In genomic region chr2:87835389-87836107, GRCh38 we compare ENCODE assay signal across 8 cellular contexts. TPM values are rescaled to one million over a fixed set of nuclear protein-coding genes. Genes with fewer than 3 reads are reported as not detected.
DNase-seq lines count a peak whose midpoint lies in the region; ATAC-seq and TF ChIP-seq lines count a peak whose summit lies in the region.
"Not testable (repeated sequence)": the region's sequence is repeated elsewhere in the genome, so short reads cannot be mapped to it uniquely, and the experiment has no call there.
"Had no signal": no experiment of that assay in that cellular context is flagged by ENCODE, and none has a peak within 500 bp of the region (broad histone marks: within the 10 kb centered on the region; RNA-seq: fewer than 3 reads in every experiment).

No MANE protein-coding gene starts in this region.

- no CpG with 5 or more reads among the region's 3 CpGs for WGBS in body of pancreas, 2 donors

- peaks cover 12% of the 10 kb centered on the region for H3K4me1 Mint-ChIP-seq in activated B cell treated with CpG ODN at 0.5 μM for 24 hours
- H3K4me1 Mint-ChIP-seq in naive thymus-derived CD4-positive, alpha-beta T cell; stimulated activated memory B cell treated with anti-CD40 and anti-IgM and Interleukin-4, amounts not matched to agents 10 μg/mL and 1 μg/mL and 100 μg/mL, for 72 hours: not testable (repeated sequence)

- POLR2A ChIA-PET in activated B cell treated with CpG ODN at 0.5 μM for 24 hours (lab: Charles Lee); naive thymus-derived CD4-positive, alpha-beta T cell (lab: Charles Lee): not testable (repeated sequence)

- intact Hi-C loops in activated B cell treated with CpG ODN at 0.5 μM for 24 hours (cut with micrococcal nuclease); body of pancreas (cut with DNase I); left colon (cut with DNase I, micrococcal nuclease); naive thymus-derived CD4-positive, alpha-beta T cell (cut with micrococcal nuclease): not testable (repeated sequence)

- not testable (repeated sequence) for TF ChIP-seq CTCF in activated B cell treated with CpG ODN at 0.5 μM for 24 hours (IDR thresholded peaks at IDR 0.05); body of pancreas (IDR thresholded peaks at IDR 0.05)

- H3K36me3 ChIP-seq in Karpas-422 (ENCODE audit: insufficient read depth, low read length); body of pancreas (replicated peaks in 1 of 2; ENCODE audit: insufficient read depth in 1 of 2, low read depth in 2 of 2); naive thymus-derived CD4-positive, alpha-beta T cell (ENCODE audit: control insufficient read depth in 2 of 3, insufficient read depth in 3 of 3, low read length in 3 of 3): not testable (repeated sequence)

- DNase-seq in Karpas-422; activated B cell treated with CpG ODN at 0.5 μM for 24 hours; body of pancreas; left colon; naive thymus-derived CD4-positive, alpha-beta T cell: not testable (repeated sequence)

- ATAC-seq in GM18868 (IDR thresholded peaks at IDR 0.05; ENCODE audit: unreplicated experiment) (peak; percentile 61), activated B cell treated with CpG ODN at 0.5 μM for 24 hours (ENCODE audit: low read depth) (peak; percentile 72), body of pancreas (peak; percentile 76), left colon (peak; percentile 71)
- ATAC-seq in naive thymus-derived CD4-positive, alpha-beta T cell: peak; percentile 22
- ATAC-seq in stimulated activated memory B cell treated with anti-CD40 and anti-IgM and Interleukin-4, amounts not matched to agents 10 μg/mL and 1 μg/mL and 100 μg/mL, for 72 hours: peak; percentile 57

- H3K9me3 ChIP-seq in Karpas-422 (ENCODE audit: low read length); body of pancreas; naive thymus-derived CD4-positive, alpha-beta T cell (ENCODE audit: control insufficient read depth in 2 of 3, low read length in 3 of 3): not testable (repeated sequence)

- H3K4me3 ChIP-seq in Karpas-422 (ENCODE audit: low read length): peak overlapping the region; percentile 36
- H3K4me3 ChIP-seq in body of pancreas; naive thymus-derived CD4-positive, alpha-beta T cell (ENCODE audit: low read length): not testable (repeated sequence)

- peaks cover 12% of the 10 kb centered on the region for H3K4me1 ChIP-seq in Karpas-422 (ENCODE audit: low read length)
- H3K4me1 ChIP-seq in body of pancreas; naive thymus-derived CD4-positive, alpha-beta T cell (ENCODE audit: control insufficient read depth in 2 of 2, insufficient read depth in 2 of 2, low read length in 2 of 2): not testable (repeated sequence)

- not testable (repeated sequence) for H3K27me3 Mint-ChIP-seq in activated B cell treated with CpG ODN at 0.5 μM for 24 hours; naive thymus-derived CD4-positive, alpha-beta T cell; stimulated activated memory B cell treated with anti-CD40 and anti-IgM and Interleukin-4, amounts not matched to agents 10 μg/mL and 1 μg/mL and 100 μg/mL, for 72 hours

- not testable (repeated sequence) for H3K9me3 Mint-ChIP-seq in activated B cell treated with CpG ODN at 0.5 μM for 24 hours; naive thymus-derived CD4-positive, alpha-beta T cell; stimulated activated memory B cell treated with anti-CD40 and anti-IgM and Interleukin-4, amounts not matched to agents 10 μg/mL and 1 μg/mL and 100 μg/mL, for 72 hours

- H2AFZ ChIP-seq in Karpas-422 (ENCODE audit: low read length): not testable (repeated sequence)

- peak overlapping the region; percentile 42 for H3K4me2 ChIP-seq in Karpas-422 (ENCODE audit: low read depth, low read length, poor library complexity, severe bottlenecking)

- H3K9me2 ChIP-seq in Karpas-422 (replicated peaks; ENCODE audit: insufficient read depth, low read length): not testable (repeated sequence)

- H3K27ac Mint-ChIP-seq in activated B cell treated with CpG ODN at 0.5 μM for 24 hours: peak overlapping the region; percentile 57
- not testable (repeated sequence) for H3K27ac Mint-ChIP-seq in naive thymus-derived CD4-positive, alpha-beta T cell
- H3K27ac Mint-ChIP-seq in stimulated activated memory B cell treated with anti-CD40 and anti-IgM and Interleukin-4, amounts not matched to agents 10 μg/mL and 1 μg/mL and 100 μg/mL, for 72 hours: peak overlapping the region; percentile 88

- H4K20me1 ChIP-seq in Karpas-422 (ENCODE audit: insufficient read depth, low read depth, low read length): not testable (repeated sequence)

- not testable (repeated sequence) for H3K79me2 ChIP-seq in Karpas-422 (ENCODE audit: low read length)

- peak overlapping the region; percentile 93 for H3K27ac ChIP-seq in Karpas-422 (ENCODE audit: low read length)
- peak overlapping the region in 3 of 4 donors; percentile 40 to 44 (median 41) for H3K27ac ChIP-seq in body of pancreas
- not testable (repeated sequence) for H3K27ac ChIP-seq in naive thymus-derived CD4-positive, alpha-beta T cell (ENCODE audit: low read depth, low read length)

- not testable (repeated sequence) for H3K36me3 Mint-ChIP-seq in activated B cell treated with CpG ODN at 0.5 μM for 24 hours (ENCODE audit: low read depth); naive thymus-derived CD4-positive, alpha-beta T cell; stimulated activated memory B cell treated with anti-CD40 and anti-IgM and Interleukin-4, amounts not matched to agents 10 μg/mL and 1 μg/mL and 100 μg/mL, for 72 hours

- CTCF ChIA-PET in activated B cell treated with CpG ODN at 0.5 μM for 24 hours (lab: Charles Lee); naive thymus-derived CD4-positive, alpha-beta T cell (lab: Charles Lee): not testable (repeated sequence)

- peak overlapping the region; percentile 32 for H3K9ac ChIP-seq in Karpas-422 (ENCODE audit: low read length)

- not testable (repeated sequence) for H3K4me3 Mint-ChIP-seq in activated B cell treated with CpG ODN at 0.5 μM for 24 hours; naive thymus-derived CD4-positive, alpha-beta T cell; stimulated activated memory B cell treated with anti-CD40 and anti-IgM and Interleukin-4, amounts not matched to agents 10 μg/mL and 1 μg/mL and 100 μg/mL, for 72 hours

- TF ChIP-seq POLR2A in body of pancreas (IDR thresholded peaks at IDR 0.05): not testable (repeated sequence)

- H3K27me3 ChIP-seq in Karpas-422 (ENCODE audit: low read length); body of pancreas; naive thymus-derived CD4-positive, alpha-beta T cell (ENCODE audit: control insufficient read depth in 2 of 2, insufficient read depth in 2 of 2, low read length in 2 of 2): not testable (repeated sequence)

RNA-seq across cellular contexts. Expression of gene RGPD2, which starts 10.0 kb away (rescaled TPM):
- not detected in 2 replicates for total RNA-seq in Karpas-422 (2014; rRNA removed; shearing (Covaris generic); ENCODE audit: low replicate concordance)
- total RNA-seq in activated B cell treated with CpG ODN at 0.5 μM for 24 hours (4.7 and 7.7 TPM in 2 replicates), body of pancreas (10 to 100 TPM in 1 of 2 donors, 1 to 10 TPM in 1; 6.3 to 13.2 TPM), left colon (1 to 10 TPM; 2.6 to 5.6 TPM)
- 1 to 10 TPM; 1.1 to 7.7 (median 5.3) TPM for total RNA-seq in naive thymus-derived CD4-positive, alpha-beta T cell
- 1 to 10 TPM; 3.4 to 6.0 TPM for polyA plus RNA-seq in naive thymus-derived CD4-positive, alpha-beta T cell
- total RNA-seq: Daoy had no signal

Comparison
In these comparisons a context has a peak if more than half of its experiments do, and no peak if none do; other contexts are left out.
1. ATAC-seq: peak in every context shown above with its lines; median percentile 76 in body of pancreas; 72 in activated B cell treated with CpG ODN at 0.5 μM for 24 hours; 71 in left colon; 61 in GM18868; 57 in stimulated activated memory B cell treated with anti-CD40 and anti-IgM and Interleukin-4, amounts not matched to agents 10 μg/mL and 1 μg/mL and 100 μg/mL, for 72 hours; 22 in naive thymus-derived CD4-positive, alpha-beta T cell.